Comparison of ENCODE assay signal across 9 cellular contexts in genomic region chr19:54231077-54231931, GRCh38. TPM values are rescaled to one million over a fixed set of nuclear protein-coding genes. Genes with fewer than 3 reads are reported as not detected.
DNase-seq lines count a peak whose midpoint lies in the region; ATAC-seq, FAIRE-seq and TF ChIP-seq lines count a peak whose summit lies in the region.
"Had no signal": no experiment of that assay in that cellular context is flagged by ENCODE, and none has a peak within 500 bp of the region (broad histone marks: within the 10 kb centered on the region; RNA-seq: fewer than 3 reads in every experiment).

No MANE protein-coding gene starts in this region.

- no peak overlapping the region for H3K4me3 ChIP-seq in choroid plexus epithelial cell (ENCODE audit: low read depth, low read length)
- no peak overlapping the region; a peak in 1 of 6 replicates for H3K4me3 ChIP-seq in HepG2 (replicated peaks in 1 of 3; ENCODE audit: insufficient read depth in 1 of 3, low read depth in 2 of 3, low read length in 3 of 3)
- H3K4me3 ChIP-seq: SK-N-MC had no signal

- no peak overlapping the region for H2AFZ ChIP-seq in HepG2 (ENCODE audit: low read length)

- peaks cover 10% of the 10 kb centered on the region for H3K4me1 Mint-ChIP-seq in activated CD4-positive, alpha-beta T cell treated with anti-CD3 and anti-CD28 coated beads, Interleukin-2, amount 10 ng/mL, durations not matched to agents 24 days and 14 days

- 5% methylated on average over 21 of the region's 21 CpGs for WGBS in HepG2 (ENCODE audit: low lambda C conversion rate)

- H3K36me3 Mint-ChIP-seq in activated CD4-positive, alpha-beta T cell treated with anti-CD3 and anti-CD28 coated beads, Interleukin-2, amount 10 ng/mL, durations not matched to agents 24 days and 14 days (ENCODE audit: low read depth) = no peaks in the 10 kb centered on the region

- in situ Hi-C loops in HepG2 (cut with HindIII; ENCODE audit: extremely low pct_ligation_motif_present, low pct_unique_long_range_greater_than_20kb) = no loop called here

- H3K27me3 Mint-ChIP-seq in activated CD4-positive, alpha-beta T cell treated with anti-CD3 and anti-CD28 coated beads, Interleukin-2, amount 10 ng/mL, durations not matched to agents 24 days and 14 days = peaks cover 51% of the 10 kb centered on the region

- DNase-seq in D721Med (ENCODE audit: insufficient read length, low spot score) = no peak
- DNase-seq in NCI-H460 (ENCODE audit: extremely low read depth, low read depth) = peak; percentile 53
- peak; percentile 96 for DNase-seq in activated CD4-positive, alpha-beta T cell treated with anti-CD3 and anti-CD28 coated beads, Interleukin-2, amount 10 ng/mL, durations not matched to agents 24 days and 14 days
- peak; percentile 85 for DNase-seq in choroid plexus epithelial cell (ENCODE audit: low read depth)
- DNase-seq in HepG2 (ENCODE audit: low spot score) = peak; percentile 80
- peak; percentile 70 to 82 for DNase-seq in stimulated activated CD4-positive, alpha-beta T cell treated with anti-CD3 and anti-CD28 coated beads, Interleukin-4, amount 100 ng/mL, for 4 hours

- no peak overlapping the region for H3K9ac ChIP-seq in HepG2 (ENCODE audit: insufficient read depth, low read depth, low read length)

- ATAC-seq in HG02678 (IDR thresholded peaks at IDR 0.05; ENCODE audit: unreplicated experiment) (peak; percentile 81), HepG2 (peak; percentile 99), HG03460 (IDR thresholded peaks at IDR 0.05; ENCODE audit: unreplicated experiment) (no peak)

- TF ChIP-seq POLR2A in HepG2 (IDR thresholded peaks at IDR 0.05; ENCODE audit: insufficient read depth in 1 of 2, low read depth in 2 of 2, low read length in 2 of 2) = no peak

- H3K4me1 ChIP-seq in HepG2 (ENCODE audit: insufficient read depth, low read length) = peaks cover 11% of the 10 kb centered on the region

- peaks cover 4% of the 10 kb centered on the region; the same call in 1 of the 2 replicates for H3K9me3 ChIP-seq in HepG2 (ENCODE audit: low read length)

- no peak for FAIRE-seq in D721Med (lab: Jason Lieb, UNC)
- FAIRE-seq in HepG2 (lab: Jason Lieb, UNC) = peak; percentile 95

- no peaks in the 10 kb centered on the region for H3K36me3 ChIP-seq in HepG2 (replicated peaks in 1 of 2; ENCODE audit: control insufficient read depth in 1 of 2, insufficient read depth in 2 of 2, low read length in 2 of 2)

- no peak overlapping the region for H3K4me2 ChIP-seq in HepG2 (ENCODE audit: low read depth, low read length)

- no peak overlapping the region for H3K4me3 Mint-ChIP-seq in activated CD4-positive, alpha-beta T cell treated with anti-CD3 and anti-CD28 coated beads, Interleukin-2, amount 10 ng/mL, durations not matched to agents 24 days and 14 days

- no peak overlapping the region for H3K27ac Mint-ChIP-seq in activated CD4-positive, alpha-beta T cell treated with anti-CD3 and anti-CD28 coated beads, Interleukin-2, amount 10 ng/mL, durations not matched to agents 24 days and 14 days

- intact Hi-C loops in activated CD4-positive, alpha-beta T cell treated with anti-CD3 and anti-CD28 coated beads, Interleukin-2, amount 10 ng/mL, durations not matched to agents 24 days and 14 days (cut with micrococcal nuclease) = loop anchor here (1.0 kb wide), 2 partner anchors 21 to 63 kb away; no protein-coding TSS in a partner anchor
- intact Hi-C loops in HepG2 (cut with micrococcal nuclease; ENCODE audit: unreplicated experiment) = loop anchor here (2.0 to 5.0 kb wide), 4 partner anchors 21 to 73 kb away; partner anchors contain the start of genes LENG1 and TSEN34

- no peaks in the 10 kb centered on the region for H4K20me1 ChIP-seq in HepG2 (ENCODE audit: insufficient read depth, low read length)

- H3K27ac ChIP-seq in HepG2 (ENCODE audit: extremely low read length, insufficient read depth, low read length) = no peak overlapping the region
- H3K27ac ChIP-seq: SK-N-MC had no signal

- CTCF ChIA-PET in HepG2 (lab: Yijun Ruan, JAX; ENCODE audit: low intra/inter-chr PET ratio, low total read pairs) = interaction anchor here (1.1 to 2.4 kb wide), 4 partner anchors 21 to 63 kb away, joined by 3 to 18 read pairs (median 5); partner anchors contain the start of gene MBOAT7

- peak; percentile 98 for TF ChIP-seq RAD21 in HepG2 (CRISPR knock-in tag; IDR thresholded peaks at IDR 0.05)

- POLR2A ChIA-PET in HepG2 (lab: Yijun Ruan, JAX) = interaction anchor here (0.9 to 1.2 kb wide), 2 partner anchors 28 to 30 kb away, joined by 3 to 4 read pairs; no protein-coding TSS in a partner anchor

- BruUV-seq in HepG2 (replicated peaks; lab: Mats Ljungman, UMichigan) = no TSS peak

- no peaks in the 10 kb centered on the region for H3K79me2 ChIP-seq in HepG2 (ENCODE audit: insufficient read depth, low read length)

- H3K27me3 ChIP-seq in HepG2 (ENCODE audit: control insufficient read depth in 1 of 2, insufficient read depth in 2 of 2, low read length in 2 of 2) = peaks cover 1 to 13% of the 10 kb centered on the region in 2 experiments; a peak in 3 of 5 replicates

- TF ChIP-seq EP300 in HepG2 (IDR thresholded peaks at IDR 0.05; ENCODE audit: low read depth in 2 of 2, low read length in 2 of 2) (no peak), HepG2 (CRISPR knock-in tag; IDR thresholded peaks at IDR 0.05; ENCODE audit: borderline replicate concordance) (no peak)

- H3K9me3 Mint-ChIP-seq in activated CD4-positive, alpha-beta T cell treated with anti-CD3 and anti-CD28 coated beads, Interleukin-2, amount 10 ng/mL, durations not matched to agents 24 days and 14 days = no peaks in the 10 kb centered on the region

- peak; percentile 85 for TF ChIP-seq CTCF in D721Med (IDR thresholded peaks at IDR 0.05; ENCODE audit: insufficient read depth, missing control alignments)
- TF ChIP-seq CTCF in choroid plexus epithelial cell (conservative IDR thresholded peaks at IDR 0.05; ENCODE audit: low read depth, low read length) = peak; percentile 94
- TF ChIP-seq CTCF in HepG2 (CRISPR knock-in tag; IDR thresholded peaks at IDR 0.05) = peak; percentile 99

RNA-seq across cellular contexts. Expression of gene LILRB3, which starts 8.5 kb away (rescaled TPM):
- total RNA-seq in NCI-H460 (2014; rRNA removed; shearing (Covaris generic)) = not detected in 2 replicates
- polyA plus RNA-seq in NCI-H460 (2014; cell fraction: nucleus; rRNA removed) = not detected in 2 replicates
- 0.26 TPM in 1 of 2 replicates, not detected in the other for total RNA-seq in activated CD4-positive, alpha-beta T cell treated with anti-CD3 and anti-CD28 coated beads, Interleukin-2, amount 10 ng/mL, durations not matched to agents 24 days and 14 days
- total RNA-seq in HepG2 (2016; rRNA removed; fragmentation: Illumina TruSeq; extraction: Trizol) = not detected in 2 replicates
- total RNA-seq in HepG2 (2016; cell fraction: cytosol; rRNA removed; fragmentation: Illumina TruSeq; extraction: Trizol; ENCODE audit: low read depth) = not detected in 2 replicates
- total RNA-seq in HepG2 (2016; cell fraction: insoluble cytoplasmic fraction; rRNA removed; fragmentation: Illumina TruSeq; extraction: Trizol) = not detected in 2 replicates
- not detected in 2 replicates for total RNA-seq in HepG2 (2016; cell fraction: membrane; rRNA removed; fragmentation: Illumina TruSeq; extraction: Trizol)
- not detected in 2 replicates for total RNA-seq in HepG2 (2016; cell fraction: nucleus; rRNA removed; fragmentation: Illumina TruSeq; extraction: Trizol)
- 0.10 and 0.22 TPM in 2 replicates for polyA plus RNA-seq in HepG2 (2011; rRNA removed)
- polyA plus RNA-seq in HepG2 (2011; cell fraction: cytosol; rRNA removed) = 0.09 and 0.30 TPM in 2 replicates
- 0.24 TPM in 1 of 2 replicates, not detected in the other for polyA plus RNA-seq in HepG2 (2011; cell fraction: nucleus; rRNA removed)
- polyA plus RNA-seq in HepG2 (2012) = 0.16 and 0.24 TPM in 2 replicates
- polyA plus RNA-seq in HepG2 (2016; cell fraction: cytosol; fragmentation: Illumina TruSeq; extraction: Trizol; ENCODE audit: low read depth) = not detected in 2 replicates
- polyA plus RNA-seq in HepG2 (2016; cell fraction: insoluble cytoplasmic fraction; fragmentation: Illumina TruSeq; extraction: Trizol; ENCODE audit: low read depth) = not detected in 2 replicates
- not detected in 2 replicates for polyA plus RNA-seq in HepG2 (2016; cell fraction: membrane; fragmentation: Illumina TruSeq; extraction: Trizol; ENCODE audit: low read depth)
- polyA plus RNA-seq in HepG2 (2016; cell fraction: nucleus; fragmentation: Illumina TruSeq; extraction: Trizol; ENCODE audit: insufficient read depth, low read depth) = not detected in 2 replicates
- polyA minus RNA-seq in HepG2 (2011; rRNA and poly(A)+ RNA removed; ENCODE audit: low replicate concordance) = not detected in 2 replicates
- not detected in 2 replicates for polyA minus RNA-seq in HepG2 (2011; cell fraction: cytosol; rRNA and poly(A)+ RNA removed)
- not detected in 2 replicates for polyA minus RNA-seq in HepG2 (2011; cell fraction: nucleus; rRNA and poly(A)+ RNA removed)

RNA-seq across cellular contexts. Expression of gene LILRA6, which starts 11.3 kb away (rescaled TPM):
- not detected in 2 replicates for total RNA-seq in NCI-H460 (2014; rRNA removed; shearing (Covaris generic))
- not detected in 2 replicates for polyA plus RNA-seq in NCI-H460 (2014; cell fraction: nucleus; rRNA removed)
- 0.09 TPM in 1 of 2 replicates, not detected in the other for total RNA-seq in activated CD4-positive, alpha-beta T cell treated with anti-CD3 and anti-CD28 coated beads, Interleukin-2, amount 10 ng/mL, durations not matched to agents 24 days and 14 days
- total RNA-seq in HepG2 (2016; rRNA removed; fragmentation: Illumina TruSeq; extraction: Trizol) = not detected in 2 replicates
- total RNA-seq in HepG2 (2016; cell fraction: cytosol; rRNA removed; fragmentation: Illumina TruSeq; extraction: Trizol; ENCODE audit: low read depth) = not detected in 2 replicates
- total RNA-seq in HepG2 (2016; cell fraction: insoluble cytoplasmic fraction; rRNA removed; fragmentation: Illumina TruSeq; extraction: Trizol) = not detected in 2 replicates
- not detected in 2 replicates for total RNA-seq in HepG2 (2016; cell fraction: membrane; rRNA removed; fragmentation: Illumina TruSeq; extraction: Trizol)
- total RNA-seq in HepG2 (2016; cell fraction: nucleus; rRNA removed; fragmentation: Illumina TruSeq; extraction: Trizol) = not detected in 2 replicates
- polyA plus RNA-seq in HepG2 (2011; rRNA removed) = not detected in 2 replicates
- polyA plus RNA-seq in HepG2 (2011; cell fraction: cytosol; rRNA removed) = not detected in 2 replicates
- polyA plus RNA-seq in HepG2 (2011; cell fraction: nucleus; rRNA removed) = not detected in 2 replicates
- not detected in 2 replicates for polyA plus RNA-seq in HepG2 (2012)
- not detected in 2 replicates for polyA plus RNA-seq in HepG2 (2016; cell fraction: cytosol; fragmentation: Illumina TruSeq; extraction: Trizol; ENCODE audit: low read depth)
- not detected in 2 replicates for polyA plus RNA-seq in HepG2 (2016; cell fraction: insoluble cytoplasmic fraction; fragmentation: Illumina TruSeq; extraction: Trizol; ENCODE audit: low read depth)
- not detected in 2 replicates for polyA plus RNA-seq in HepG2 (2016; cell fraction: membrane; fragmentation: Illumina TruSeq; extraction: Trizol; ENCODE audit: low read depth)
- polyA plus RNA-seq in HepG2 (2016; cell fraction: nucleus; fragmentation: Illumina TruSeq; extraction: Trizol; ENCODE audit: insufficient read depth, low read depth) = not detected in 2 replicates
- polyA minus RNA-seq in HepG2 (2011; rRNA and poly(A)+ RNA removed; ENCODE audit: low replicate concordance) = not detected in 2 replicates
- polyA minus RNA-seq in HepG2 (2011; cell fraction: cytosol; rRNA and poly(A)+ RNA removed) = not detected in 2 replicates
- polyA minus RNA-seq in HepG2 (2011; cell fraction: nucleus; rRNA and poly(A)+ RNA removed) = not detected in 2 replicates

RNA-seq across cellular contexts. Expression of gene LILRB5, which starts 25.8 kb away (rescaled TPM):
- not detected in 2 replicates for total RNA-seq in NCI-H460 (2014; rRNA removed; shearing (Covaris generic))
- polyA plus RNA-seq in NCI-H460 (2014; cell fraction: nucleus; rRNA removed) = not detected in 2 replicates
- total RNA-seq in activated CD4-positive, alpha-beta T cell treated with anti-CD3 and anti-CD28 coated beads, Interleukin-2, amount 10 ng/mL, durations not matched to agents 24 days and 14 days = not detected in 2 replicates
- total RNA-seq in HepG2 (2016; rRNA removed; fragmentation: Illumina TruSeq; extraction: Trizol) = not detected in 2 replicates
- total RNA-seq in HepG2 (2016; cell fraction: cytosol; rRNA removed; fragmentation: Illumina TruSeq; extraction: Trizol; ENCODE audit: low read depth) = not detected in 2 replicates
- total RNA-seq in HepG2 (2016; cell fraction: insoluble cytoplasmic fraction; rRNA removed; fragmentation: Illumina TruSeq; extraction: Trizol) = not detected in 2 replicates
- not detected in 2 replicates for total RNA-seq in HepG2 (2016; cell fraction: membrane; rRNA removed; fragmentation: Illumina TruSeq; extraction: Trizol)
- not detected in 2 replicates for total RNA-seq in HepG2 (2016; cell fraction: nucleus; rRNA removed; fragmentation: Illumina TruSeq; extraction: Trizol)
- not detected in 2 replicates for polyA plus RNA-seq in HepG2 (2011; rRNA removed)
- polyA plus RNA-seq in HepG2 (2011; cell fraction: cytosol; rRNA removed) = not detected in 2 replicates
- polyA plus RNA-seq in HepG2 (2011; cell fraction: nucleus; rRNA removed) = not detected in 2 replicates
- polyA plus RNA-seq in HepG2 (2012) = not detected in 2 replicates
- not detected in 2 replicates for polyA plus RNA-seq in HepG2 (2016; cell fraction: cytosol; fragmentation: Illumina TruSeq; extraction: Trizol; ENCODE audit: low read depth)
- polyA plus RNA-seq in HepG2 (2016; cell fraction: insoluble cytoplasmic fraction; fragmentation: Illumina TruSeq; extraction: Trizol; ENCODE audit: low read depth) = not detected in 2 replicates
- polyA plus RNA-seq in HepG2 (2016; cell fraction: membrane; fragmentation: Illumina TruSeq; extraction: Trizol; ENCODE audit: low read depth) = not detected in 2 replicates
- polyA plus RNA-seq in HepG2 (2016; cell fraction: nucleus; fragmentation: Illumina TruSeq; extraction: Trizol; ENCODE audit: insufficient read depth, low read depth) = not detected in 2 replicates
- not detected in 2 replicates for polyA minus RNA-seq in HepG2 (2011; rRNA and poly(A)+ RNA removed; ENCODE audit: low replicate concordance)
- not detected in 2 replicates for polyA minus RNA-seq in HepG2 (2011; cell fraction: cytosol; rRNA and poly(A)+ RNA removed)
- not detected in 2 replicates for polyA minus RNA-seq in HepG2 (2011; cell fraction: nucleus; rRNA and poly(A)+ RNA removed)

RNA-seq across cellular contexts. Expression of gene RPS9, which starts 30.6 kb away (rescaled TPM):
- total RNA-seq in NCI-H460 (2014; rRNA removed; shearing (Covaris generic)) = 2,109 and 2,437 TPM in 2 replicates
- polyA plus RNA-seq in NCI-H460 (2014; cell fraction: nucleus; rRNA removed) = 2,452 and 3,544 TPM in 2 replicates
- total RNA-seq in activated CD4-positive, alpha-beta T cell treated with anti-CD3 and anti-CD28 coated beads, Interleukin-2, amount 10 ng/mL, durations not matched to agents 24 days and 14 days = 1,530 and 1,555 TPM in 2 replicates
- total RNA-seq in HepG2 (2016; rRNA removed; fragmentation: Illumina TruSeq; extraction: Trizol) = 1,411 and 1,450 TPM in 2 replicates
- 1,847 and 2,095 TPM in 2 replicates for total RNA-seq in HepG2 (2016; cell fraction: cytosol; rRNA removed; fragmentation: Illumina TruSeq; extraction: Trizol; ENCODE audit: low read depth)
- 1,493 and 1,495 TPM in 2 replicates for total RNA-seq in HepG2 (2016; cell fraction: insoluble cytoplasmic fraction; rRNA removed; fragmentation: Illumina TruSeq; extraction: Trizol)
- 2,859 and 2,975 TPM in 2 replicates for total RNA-seq in HepG2 (2016; cell fraction: membrane; rRNA removed; fragmentation: Illumina TruSeq; extraction: Trizol)
- total RNA-seq in HepG2 (2016; cell fraction: nucleus; rRNA removed; fragmentation: Illumina TruSeq; extraction: Trizol) = 574 and 605 TPM in 2 replicates
- 2,903 and 3,161 TPM in 2 replicates for polyA plus RNA-seq in HepG2 (2011; rRNA removed)
- polyA plus RNA-seq in HepG2 (2011; cell fraction: cytosol; rRNA removed) = 3,446 and 4,669 TPM in 2 replicates
- 1,154 and 1,198 TPM in 2 replicates for polyA plus RNA-seq in HepG2 (2011; cell fraction: nucleus; rRNA removed)
- 2,294 and 3,529 TPM in 2 replicates for polyA plus RNA-seq in HepG2 (2012)
- 2,882 and 3,077 TPM in 2 replicates for polyA plus RNA-seq in HepG2 (2016; cell fraction: cytosol; fragmentation: Illumina TruSeq; extraction: Trizol; ENCODE audit: low read depth)
- polyA plus RNA-seq in HepG2 (2016; cell fraction: insoluble cytoplasmic fraction; fragmentation: Illumina TruSeq; extraction: Trizol; ENCODE audit: low read depth) = 1,450 and 1,632 TPM in 2 replicates
- 3,325 and 3,445 TPM in 2 replicates for polyA plus RNA-seq in HepG2 (2016; cell fraction: membrane; fragmentation: Illumina TruSeq; extraction: Trizol; ENCODE audit: low read depth)
- 1,079 and 1,215 TPM in 2 replicates for polyA plus RNA-seq in HepG2 (2016; cell fraction: nucleus; fragmentation: Illumina TruSeq; extraction: Trizol; ENCODE audit: insufficient read depth, low read depth)
- polyA minus RNA-seq in HepG2 (2011; rRNA and poly(A)+ RNA removed; ENCODE audit: low replicate concordance) = 647 and 719 TPM in 2 replicates
- polyA minus RNA-seq in HepG2 (2011; cell fraction: cytosol; rRNA and poly(A)+ RNA removed) = 352 and 390 TPM in 2 replicates
- 215 and 249 TPM in 2 replicates for polyA minus RNA-seq in HepG2 (2011; cell fraction: nucleus; rRNA and poly(A)+ RNA removed)

RNA-seq across cellular contexts. Expression of gene TSEN34, which starts 40.2 kb away (rescaled TPM):
- total RNA-seq in NCI-H460 (2014; rRNA removed; shearing (Covaris generic)) = 27.3 and 38.4 TPM in 2 replicates
- polyA plus RNA-seq in NCI-H460 (2014; cell fraction: nucleus; rRNA removed) = 92.9 and 99.4 TPM in 2 replicates
- total RNA-seq in activated CD4-positive, alpha-beta T cell treated with anti-CD3 and anti-CD28 coated beads, Interleukin-2, amount 10 ng/mL, durations not matched to agents 24 days and 14 days = 17.9 and 18.4 TPM in 2 replicates
- 64.8 and 65.4 TPM in 2 replicates for total RNA-seq in HepG2 (2016; rRNA removed; fragmentation: Illumina TruSeq; extraction: Trizol)
- 15.4 and 16.0 TPM in 2 replicates for total RNA-seq in HepG2 (2016; cell fraction: cytosol; rRNA removed; fragmentation: Illumina TruSeq; extraction: Trizol; ENCODE audit: low read depth)
- total RNA-seq in HepG2 (2016; cell fraction: insoluble cytoplasmic fraction; rRNA removed; fragmentation: Illumina TruSeq; extraction: Trizol) = 63.3 and 68.4 TPM in 2 replicates
- 33.2 and 37.1 TPM in 2 replicates for total RNA-seq in HepG2 (2016; cell fraction: membrane; rRNA removed; fragmentation: Illumina TruSeq; extraction: Trizol)
- total RNA-seq in HepG2 (2016; cell fraction: nucleus; rRNA removed; fragmentation: Illumina TruSeq; extraction: Trizol) = 20.1 and 23.9 TPM in 2 replicates
- polyA plus RNA-seq in HepG2 (2011; rRNA removed) = 55.1 and 62.6 TPM in 2 replicates
- polyA plus RNA-seq in HepG2 (2011; cell fraction: cytosol; rRNA removed) = 64.8 and 96.9 TPM in 2 replicates
- polyA plus RNA-seq in HepG2 (2011; cell fraction: nucleus; rRNA removed) = 39.4 and 39.7 TPM in 2 replicates
- polyA plus RNA-seq in HepG2 (2012) = 36.9 and 37.0 TPM in 2 replicates
- polyA plus RNA-seq in HepG2 (2016; cell fraction: cytosol; fragmentation: Illumina TruSeq; extraction: Trizol; ENCODE audit: low read depth) = 19.8 and 21.5 TPM in 2 replicates
- 66.3 and 66.4 TPM in 2 replicates for polyA plus RNA-seq in HepG2 (2016; cell fraction: insoluble cytoplasmic fraction; fragmentation: Illumina TruSeq; extraction: Trizol; ENCODE audit: low read depth)
- polyA plus RNA-seq in HepG2 (2016; cell fraction: membrane; fragmentation: Illumina TruSeq; extraction: Trizol; ENCODE audit: low read depth) = 28.2 and 30.6 TPM in 2 replicates
- polyA plus RNA-seq in HepG2 (2016; cell fraction: nucleus; fragmentation: Illumina TruSeq; extraction: Trizol; ENCODE audit: insufficient read depth, low read depth) = 31.1 and 43.4 TPM in 2 replicates
- polyA minus RNA-seq in HepG2 (2011; rRNA and poly(A)+ RNA removed; ENCODE audit: low replicate concordance) = 43.3 and 70.9 TPM in 2 replicates
- polyA minus RNA-seq in HepG2 (2011; cell fraction: cytosol; rRNA and poly(A)+ RNA removed) = 29.5 and 30.6 TPM in 2 replicates
- 10.3 and 10.7 TPM in 2 replicates for polyA minus RNA-seq in HepG2 (2011; cell fraction: nucleus; rRNA and poly(A)+ RNA removed)
